20 cellular contexts compared by ENCODE assay signal in genomic region chrX:70505451-70505841, GRCh38.
"Had no signal": no experiment of that assay in that cellular context is flagged by ENCODE, and none has a peak within 500 bp of the region (broad histone marks: within the 10 kb centered on the region; RNA-seq: fewer than 3 reads in every experiment).

No MANE protein-coding gene starts in this region.

- H3K27me3 Mint-ChIP-seq: activated naive CD4-positive, alpha-beta T cell treated with anti-CD3 and anti-CD28 coated beads, Interleukin-2, amount 50 U/mL, for 24 hours had no signal

- DNase-seq: activated CD4-positive, alpha-beta T cell treated with anti-CD3 and anti-CD28 coated beads for 1 hour; activated effector memory CD4-positive, alpha-beta T cell treated with Interleukin-2 at 50 U/mL for 16 hours; adrenal gland; caudate nucleus; effector CD4-positive, alpha-beta T cell; esophagus squamous epithelium; mammary epithelial cell; naive B cell; SW 1271; T-helper 9 cell had no signal

- H3K9me3 Mint-ChIP-seq: activated naive CD4-positive, alpha-beta T cell treated with anti-CD3 and anti-CD28 coated beads, Interleukin-2, amount 50 U/mL, for 24 hours had no signal

- H3K9me3 ChIP-seq: adrenal gland, esophagus squamous epithelium, neutrophil, thoracic aorta had no signal

- H3K79me2 ChIP-seq: hepatocyte, parathyroid adenoma had no signal

- H3K4me1 Mint-ChIP-seq: activated naive CD4-positive, alpha-beta T cell treated with anti-CD3 and anti-CD28 coated beads, Interleukin-2, amount 50 U/mL, for 24 hours had no signal

- H3K9ac ChIP-seq: parathyroid adenoma had no signal

- H3K27ac ChIP-seq: adrenal gland, esophagus squamous epithelium, hepatocyte, neutrophil, parathyroid adenoma, thoracic aorta had no signal

- FAIRE-seq: colon, endothelial cell of umbilical vein, keratinocyte, urothelium cell line had no signal

- ATAC-seq: left lobe of liver had no signal

- H3K4me3 Mint-ChIP-seq: activated naive CD4-positive, alpha-beta T cell treated with anti-CD3 and anti-CD28 coated beads, Interleukin-2, amount 50 U/mL, for 24 hours; naive B cell had no signal

- H2AFZ ChIP-seq: hepatocyte, parathyroid adenoma had no signal

- H3K27me3 ChIP-seq: esophagus squamous epithelium, hepatocyte, neutrophil had no signal

- H3K4me1 ChIP-seq: adrenal gland, esophagus squamous epithelium, parathyroid adenoma had no signal

- H3K4me3 ChIP-seq: adrenal gland, esophagus squamous epithelium, hepatocyte, thoracic aorta had no signal

- H3K36me3 ChIP-seq: adrenal gland, neutrophil had no signal

- H3K4me2 ChIP-seq: hepatocyte had no signal

- H3K27ac Mint-ChIP-seq: activated naive CD4-positive, alpha-beta T cell treated with anti-CD3 and anti-CD28 coated beads, Interleukin-2, amount 50 U/mL, for 24 hours; naive B cell had no signal
